ENCODE assay signal across 18 cellular contexts in genomic region chr11:75365711-75366181, GRCh38. TPM values are rescaled to one million over a fixed set of nuclear protein-coding genes. Genes with fewer than 3 reads are reported as not detected.
DNase-seq lines count a peak whose midpoint lies in the region; ATAC-seq and TF ChIP-seq lines count a peak whose summit lies in the region.
"Had no signal": no experiment of that assay in that cellular context is flagged by ENCODE, and none has a peak within 500 bp of the region (broad histone marks: within the 10 kb centered on the region; RNA-seq: fewer than 3 reads in every experiment).

No MANE protein-coding gene starts in this region.

- H3K4me3 Mint-ChIP-seq in CD14-positive monocyte = peak overlapping the region in 1 of 2 donors; percentile 61
- H3K4me3 Mint-ChIP-seq: activated naive CD8-positive, alpha-beta T cell treated with anti-CD3 and anti-CD28 coated beads, Interleukin-2, amount 10 ng/mL, durations not matched to agents 7 days and 5 days; stimulated activated naive B cell treated with anti-CD40 and anti-IgM and Interleukin-4, amounts not matched to agents 10 μg/mL and 1 μg/mL and 100 μg/mL, for 72 hours had no signal

- no peak overlapping the region for H2BK5ac ChIP-seq in mesenchymal stem cell (ENCODE audit: low read depth, low read length, poor library complexity, severe bottlenecking)

- DNase-seq in CD14-positive monocyte (ENCODE audit: low spot score) (no peak), LHCN-M2 (ENCODE audit: low read depth) (peak; percentile 66), astrocyte of the spinal cord (ENCODE audit: low read depth, low spot score) (peak; percentile 51), mesenchymal stem cell (peak; percentile 92), islet precursor cell (no peak), H7 (no peak)
- DNase-seq: activated naive CD8-positive, alpha-beta T cell treated with anti-CD3 and anti-CD28 coated beads, Interleukin-2, amount 10 ng/mL, durations not matched to agents 7 days and 5 days; BE2C; dorsolateral prefrontal cortex; gastrocnemius medialis; NCI-H1105; NCI-H510A treated with DMSO at 0.1 percent for 48 hours; pancreas; stimulated activated CD4-positive, alpha-beta T cell treated with anti-CD3 and anti-CD28 coated beads, Interleukin-1b, Interleukin-23, amount 100 ng/mL, for 48 hours; stimulated activated naive B cell treated with anti-CD40 and anti-IgM and Interleukin-4, amounts not matched to agents 10 μg/mL and 1 μg/mL and 100 μg/mL, for 72 hours had no signal

- no peaks in the 10 kb centered on the region for H3K36me3 ChIP-seq in mesenchymal stem cell (ENCODE audit: control insufficient read depth in 1 of 2, insufficient read depth in 2 of 2, low read depth in 1 of 2, low read length in 2 of 2)
- H3K36me3 ChIP-seq in H7 (replicated peaks; ENCODE audit: control insufficient read depth, insufficient read depth, low read length) = no peaks in the 10 kb centered on the region
- H3K36me3 ChIP-seq: BE2C, gastrocnemius medialis, pancreas had no signal

- intact Hi-C loops in CD14-positive monocyte (cut with micrococcal nuclease) = no loop called here

- H3K27me3 ChIP-seq in mesenchymal stem cell (ENCODE audit: control insufficient read depth in 1 of 2, insufficient read depth in 1 of 2, low read length in 2 of 2) = peaks cover 0 to 3% of the 10 kb centered on the region in 2 experiments
- H3K27me3 ChIP-seq in H7 (ENCODE audit: control insufficient read depth, insufficient read depth, low read length) = no peaks in the 10 kb centered on the region
- H3K27me3 ChIP-seq: BE2C, dorsolateral prefrontal cortex, gastrocnemius medialis, pancreas had no signal

- H3K9ac ChIP-seq in mesenchymal stem cell (ENCODE audit: low read length) = peak overlapping the region; percentile 71

- no peak overlapping the region for H2AK5ac ChIP-seq in mesenchymal stem cell (ENCODE audit: low read length, severe bottlenecking)

- TF ChIP-seq CTCF in CD14-positive monocyte (IDR thresholded peaks at IDR 0.05) (no peak), astrocyte of the spinal cord (IDR thresholded peaks at IDR 0.05; ENCODE audit: low read depth, low read length) (no peak)

- H3K27ac Mint-ChIP-seq in CD14-positive monocyte = peak overlapping the region; percentile 93 to 98 (median 95)
- H3K27ac Mint-ChIP-seq: stimulated activated naive B cell treated with anti-CD40 and anti-IgM and Interleukin-4, amounts not matched to agents 10 μg/mL and 1 μg/mL and 100 μg/mL, for 72 hours had no signal

- in situ Hi-C loops in astrocyte of the spinal cord (cut with HindIII; ENCODE audit: low sequenced_read_pairs) = no loop called here

- H3K79me1 ChIP-seq in mesenchymal stem cell (replicated peaks; ENCODE audit: low read length, poor library complexity, severe bottlenecking) = no peaks in the 10 kb centered on the region

- H2AFZ ChIP-seq in mesenchymal stem cell (ENCODE audit: low read depth, low read length) = no peak overlapping the region

- H3K4ac ChIP-seq in mesenchymal stem cell (ENCODE audit: low read depth in 1 of 2, low read length in 2 of 2) = no peak overlapping the region

- H3K4me3 ChIP-seq in astrocyte of the spinal cord (ENCODE audit: low read depth, low read length) (no peak overlapping the region), mesenchymal stem cell (ENCODE audit: insufficient read depth in 1 of 2, low read depth in 1 of 2, low read length in 2 of 2) (no peak overlapping the region), H7 (ENCODE audit: insufficient read depth, low read depth, low read length) (no peak overlapping the region)
- H3K4me3 ChIP-seq: dorsolateral prefrontal cortex, gastrocnemius medialis, pancreas had no signal

- ATAC-seq in GM18868 (IDR thresholded peaks at IDR 0.05; ENCODE audit: unreplicated experiment) (no peak), HG02610 (IDR thresholded peaks at IDR 0.05; ENCODE audit: unreplicated experiment) (no peak)
- ATAC-seq: gastrocnemius medialis, left lobe of liver had no signal

- H2BK120ac ChIP-seq in mesenchymal stem cell (ENCODE audit: low read depth, low read length) = no peak overlapping the region

- no peak overlapping the region for H3K18ac ChIP-seq in mesenchymal stem cell (ENCODE audit: low read depth in 1 of 2, low read length in 2 of 2)

- WGBS in mesenchymal stem cell = 0% methylated on average over 1 of the region's 2 CpGs

- H2BK12ac ChIP-seq in mesenchymal stem cell (ENCODE audit: low read length in 2 of 2) = no peak overlapping the region

- H2BK15ac ChIP-seq in mesenchymal stem cell (ENCODE audit: low read depth, poor library complexity, severe bottlenecking) = no peak overlapping the region

- H3K4me1 ChIP-seq in mesenchymal stem cell (ENCODE audit: control insufficient read depth, insufficient read depth, low read depth, low read length) = no peaks in the 10 kb centered on the region
- H3K4me1 ChIP-seq: BE2C, gastrocnemius medialis, pancreas had no signal

- peaks cover 53% of the 10 kb centered on the region for H3K4me1 Mint-ChIP-seq in CD14-positive monocyte

- H3K9me3 Mint-ChIP-seq in CD14-positive monocyte = peaks cover 0 to 1% (median 0%) of the 10 kb centered on the region in 7 donors

- peaks cover 11% of the 10 kb centered on the region for H3K9me3 ChIP-seq in mesenchymal stem cell (ENCODE audit: control insufficient read depth, low read length)
- H3K9me3 ChIP-seq: BE2C, gastrocnemius medialis, pancreas had no signal

- H3K14ac ChIP-seq in mesenchymal stem cell (ENCODE audit: low read length in 2 of 2) = no peak overlapping the region

- no peak overlapping the region for H3K4me2 ChIP-seq in mesenchymal stem cell (ENCODE audit: low read length, poor library complexity, severe bottlenecking)

- H3K27ac ChIP-seq in mesenchymal stem cell (ENCODE audit: low read length, poor library complexity, severe bottlenecking) = no peak overlapping the region
- H3K27ac ChIP-seq: gastrocnemius medialis, pancreas had no signal

- H4K91ac ChIP-seq in mesenchymal stem cell (ENCODE audit: low read length) = no peak overlapping the region

- no peak overlapping the region for H4K8ac ChIP-seq in mesenchymal stem cell (ENCODE audit: low read length)

- H3K23ac ChIP-seq in mesenchymal stem cell (ENCODE audit: low read length in 2 of 2) = no peak overlapping the region

- no peaks in the 10 kb centered on the region for H3K36me3 Mint-ChIP-seq in CD14-positive monocyte

- H3K27me3 Mint-ChIP-seq in CD14-positive monocyte (ENCODE audit: low read depth in 3 of 3) = peaks cover 0 to 2% (median 0%) of the 10 kb centered on the region in 3 donors
- H3K27me3 Mint-ChIP-seq: activated naive CD8-positive, alpha-beta T cell treated with anti-CD3 and anti-CD28 coated beads, Interleukin-2, amount 10 ng/mL, durations not matched to agents 7 days and 5 days; stimulated activated naive B cell treated with anti-CD40 and anti-IgM and Interleukin-4, amounts not matched to agents 10 μg/mL and 1 μg/mL and 100 μg/mL, for 72 hours had no signal

RNA-seq across cellular contexts. Expression of gene ARRB1, which starts 14.3 kb away (rescaled TPM):
- polyA plus RNA-seq in CD14-positive monocyte = 10 to 100 TPM; 52.6 to 66.5 TPM
- 16.7 and 22.4 TPM in 2 replicates for total RNA-seq in LHCN-M2 (2014; rRNA removed)
- polyA plus RNA-seq in LHCN-M2 (2012) = 20.4 TPM
- 65.2 TPM for polyA plus RNA-seq in mesenchymal stem cell (2013, experiment 1 of 2)
- 64.4 TPM for polyA plus RNA-seq in mesenchymal stem cell (2013, experiment 2 of 2)
- total RNA-seq in H7 (2014; rRNA removed; shearing (Covaris generic)) = 110 and 116 TPM in 2 replicates

RNA-seq across cellular contexts. Expression of gene RPS3, which starts 33.6 kb away (rescaled TPM):
- 1,000 to 10,000 TPM; 1,448 to 1,563 TPM for polyA plus RNA-seq in CD14-positive monocyte
- total RNA-seq in LHCN-M2 (2014; rRNA removed) = 996 and 1,030 TPM in 2 replicates
- 2,967 TPM for polyA plus RNA-seq in LHCN-M2 (2012)
- 4,029 TPM for polyA plus RNA-seq in mesenchymal stem cell (2013, experiment 1 of 2)
- polyA plus RNA-seq in mesenchymal stem cell (2013, experiment 2 of 2) = 4,151 TPM
- total RNA-seq in H7 (2014; rRNA removed; shearing (Covaris generic)) = 2,195 and 2,298 TPM in 2 replicates

Comparison
In these comparisons a context has a peak if more than half of its experiments do, and no peak if none do; other contexts are left out.
1. DNase-seq: peak in LHCN-M2 (single experiment), astrocyte of the spinal cord (single experiment) and mesenchymal stem cell (single experiment); none in CD14-positive monocyte (single experiment), islet precursor cell (single experiment) and H7 (single experiment).